In genomic region chr7:107879400-107880035, GRCh38 we compare ENCODE assay signal across 8 cellular contexts. TPM values are rescaled to one million over a fixed set of nuclear protein-coding genes. Genes with fewer than 3 reads are reported as not detected.
A peak's percentile ranks its signal among the peaks of the same experiment; 100 is the strongest.
DNase-seq lines count a peak whose midpoint lies in the region; ATAC-seq and TF ChIP-seq lines count a peak whose summit lies in the region.

No MANE protein-coding gene starts in this region.

- no peaks in the 10 kb centered on the region for H3K27me3 ChIP-seq in CD8-positive, alpha-beta memory T cell (ENCODE audit: insufficient read depth, low read length, poor library complexity, severe bottlenecking)
- no peaks in the 10 kb centered on the region for H3K27me3 ChIP-seq in ovary

- H3K27ac ChIP-seq in CD8-positive, alpha-beta memory T cell (ENCODE audit: low read depth, low read length): no peak overlapping the region
- no peak overlapping the region for H3K27ac ChIP-seq in ovary

- H3K27me3 Mint-ChIP-seq in CD8-positive, alpha-beta memory T cell: peaks cover 4 to 30% of the 10 kb centered on the region in 2 donors

- peak; percentile 62 to 73 (median 64) for TF ChIP-seq CTCF in ovary (IDR thresholded peaks at IDR 0.05)

- no peaks in the 10 kb centered on the region for H3K9me3 Mint-ChIP-seq in CD8-positive, alpha-beta memory T cell

- no peak for TF ChIP-seq POLR2A in ovary (IDR thresholded peaks at IDR 0.05)

- no peak for TF ChIP-seq EP300 in ovary (IDR thresholded peaks at IDR 0.05)

- no peaks in the 10 kb centered on the region for H3K36me3 Mint-ChIP-seq in CD8-positive, alpha-beta memory T cell

- no peaks in the 10 kb centered on the region for H3K36me3 ChIP-seq in CD8-positive, alpha-beta memory T cell (ENCODE audit: insufficient read depth, low read length)
- H3K36me3 ChIP-seq in ovary: no peaks in the 10 kb centered on the region

- no peak overlapping the region for H3K27ac Mint-ChIP-seq in CD8-positive, alpha-beta memory T cell

- no peak overlapping the region for H3K4me3 Mint-ChIP-seq in CD8-positive, alpha-beta memory T cell

- no peak overlapping the region for H3K4me3 ChIP-seq in CD8-positive, alpha-beta memory T cell (ENCODE audit: low read length)
- H3K4me3 ChIP-seq in ovary: no peak overlapping the region

- ATAC-seq in GM18519 (IDR thresholded peaks at IDR 0.05; ENCODE audit: low FRiP score, unreplicated experiment) (peak; percentile 74), HG03159 (IDR thresholded peaks at IDR 0.05; ENCODE audit: unreplicated experiment) (peak; percentile 62)

- DNase-seq in CD8-positive, alpha-beta memory T cell: peak in 4 of 5 donors; percentile 19 to 50 (median 32)
- peak; percentile 23 for DNase-seq in NCI-H345 (lab: John Stamatoyannopoulos, UW)
- peak; percentile 25 to 40 for DNase-seq in activated CD4-positive, alpha-beta T cell treated with anti-CD3 and anti-CD28 coated beads, Interleukin-2, amount 50 U/mL, for 48 hours
- peak; percentile 59 for DNase-seq in foreskin melanocyte
- no peak for DNase-seq in ovary
- DNase-seq in KG1 (lab: John Stamatoyannopoulos, UW): no peak

- H3K9me3 ChIP-seq in CD8-positive, alpha-beta memory T cell (ENCODE audit: low read length): no peaks in the 10 kb centered on the region
- no peaks in the 10 kb centered on the region for H3K9me3 ChIP-seq in ovary

- intact Hi-C loops in ovary (cut with DNase I): loop anchor here in 3 of 4 donors (2.0 to 10.0 kb wide), 3 partner anchors 265 to 417 kb away; no protein-coding TSS in a partner anchor

- POLR2A ChIA-PET in CD8-positive, alpha-beta memory T cell (lab: Charles Lee): interaction anchor here (1.1 to 3.6 kb wide), 2 partner anchors 11 to 136 kb away, joined by 4 to 11 read pairs; partner anchors contain the start of genes CBLL1 and DLD

- peaks cover 8 to 19% (median 10%) of the 10 kb centered on the region in 3 donors for H3K4me1 Mint-ChIP-seq in CD8-positive, alpha-beta memory T cell

- 1 to 5% (median 2%) methylated on average over 3 of the region's 3 CpGs for WGBS in ovary, 3 donors

- CTCF ChIA-PET in CD8-positive, alpha-beta memory T cell (lab: Charles Lee): interaction anchor here (0.8 to 13.8 kb wide), 14 partner anchors 9 to 733 kb away, joined by 3 to 227 read pairs (median 4); partner anchors contain the start of genes CBLL1, COG5 and DUS4L

- H3K4me1 ChIP-seq in CD8-positive, alpha-beta memory T cell (ENCODE audit: insufficient read depth, low read length): peaks cover 4% of the 10 kb centered on the region
- no peaks in the 10 kb centered on the region for H3K4me1 ChIP-seq in ovary (ENCODE audit: insufficient read depth)

RNA-seq across cellular contexts. Expression of gene DLD, which starts 11.5 kb away (rescaled TPM):
- 100 to 1,000 TPM; 121 TPM for total RNA-seq in CD8-positive, alpha-beta memory T cell
- 53.4 TPM for polyA plus RNA-seq in CD8-positive, alpha-beta memory T cell
- total RNA-seq in ovary: 10 to 100 TPM; 35.4 to 72.1 (median 49.7) TPM
- 10 to 100 TPM; 41.1 to 92.9 TPM for polyA plus RNA-seq in ovary

Comparison
In these comparisons a context has a peak if more than half of its experiments do, and no peak if none do; other contexts are left out.
1. DNase-seq: peak in CD8-positive, alpha-beta memory T cell (4 of 5), NCI-H345 (single experiment), activated CD4-positive, alpha-beta T cell treated with anti-CD3 and anti-CD28 coated beads, Interleukin-2, amount 50 U/mL, for 48 hours (2 of 2) and foreskin melanocyte (single experiment); none in ovary (0 of 5) and KG1 (single experiment).